Comparison of ENCODE assay signal across 8 cellular contexts in genomic region chr4:12595489-12595888, GRCh38.
"Had no signal": no experiment of that assay in that cellular context is flagged by ENCODE, and none has a peak within 500 bp of the region (broad histone marks: within the 10 kb centered on the region; RNA-seq: fewer than 3 reads in every experiment).

No MANE protein-coding gene starts in this region.

- H3K4me1 ChIP-seq: HAP-1 had no signal

- ATAC-seq: GM23338, HCT116, K562 had no signal

- H3K27ac ChIP-seq: HL-60 had no signal

- H3K9me3 ChIP-seq: HAP-1 had no signal

- H3K4me3 ChIP-seq: GM23338, HAP-1, K562 had no signal

- DNase-seq: H7, HFFc6, IMR-90 had no signal

- H3K36me3 ChIP-seq: HAP-1 had no signal

- H3K4me2 ChIP-seq: GM23338 had no signal

- FAIRE-seq: K562 had no signal
